Comparison of ENCODE assay signal across 32 cellular contexts in the genomic region with DNA sequence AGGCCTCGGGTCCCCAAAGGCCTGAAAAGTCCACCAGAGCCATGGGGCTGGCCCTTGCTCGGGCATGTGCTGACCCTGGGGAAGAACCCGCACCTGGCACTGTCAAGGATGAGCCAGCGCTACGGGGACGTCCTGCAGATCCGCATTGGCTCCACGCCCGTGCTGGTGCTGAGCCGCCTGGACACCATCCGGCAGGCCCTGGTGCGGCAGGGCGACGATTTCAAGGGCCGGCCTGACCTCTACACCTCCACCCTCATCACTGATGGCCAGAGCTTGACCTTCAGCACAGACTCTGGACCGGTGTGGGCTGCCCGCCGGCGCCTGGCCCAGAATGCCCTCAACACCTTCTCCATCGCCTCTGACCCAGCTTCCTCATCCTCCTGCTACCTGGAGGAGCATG. TPM values are rescaled to one million over a fixed set of nuclear protein-coding genes. Genes with fewer than 3 reads are reported as not detected.
"Had no signal": no experiment of that assay in that cellular context is flagged by ENCODE, and none has a peak within 500 bp of the region (broad histone marks: within the 10 kb centered on the region; RNA-seq: fewer than 3 reads in every experiment).

No MANE protein-coding gene starts in this region.

- H3K27ac ChIP-seq: ascending aorta, breast epithelium, cardiac muscle cell, colonic mucosa, epithelial cell of prostate, esophagus squamous epithelium, gastroesophageal sphincter had no signal

- H3K4me3 ChIP-seq: ascending aorta, breast epithelium, cardiac muscle cell, colonic mucosa, esophagus squamous epithelium, gastroesophageal sphincter had no signal

- H3K27ac Mint-ChIP-seq: activated CD4-positive, alpha-beta memory T cell treated with anti-CD3 and anti-CD28 coated beads, Interleukin-2, amount 10 ng/mL, durations not matched to agents 7 days and 5 days; activated CD4-positive, alpha-beta T cell treated with anti-CD3 and anti-CD28 coated beads, Interleukin-2, amount 10 ng/mL, durations not matched to agents 7 days and 5 days; activated naive CD4-positive, alpha-beta T cell treated with anti-CD3 and anti-CD28 coated beads, Interleukin-2, amount 10 ng/mL, durations not matched to agents 7 days and 5 days; activated naive CD4-positive, alpha-beta T cell treated with anti-CD3 and anti-CD28 coated beads, Interleukin-2, amount 50 U/mL, for 72 hours; activated naive CD8-positive, alpha-beta T cell treated with anti-CD3 and anti-CD28 coated beads, Interleukin-2, amount 10 ng/mL, durations not matched to agents 7 days and 5 days; activated T-cell treated with anti-CD3 and anti-CD28 coated beads, Interleukin-2, amount 50 U/mL, for 24 hours; activated T-cell treated with anti-CD3 and anti-CD28 coated beads, Interleukin-2, amount 50 U/mL, for 72 hours; brain had no signal

- H3K4me3 Mint-ChIP-seq: activated CD4-positive, alpha-beta memory T cell treated with anti-CD3 and anti-CD28 coated beads, Interleukin-2, amount 10 ng/mL, durations not matched to agents 7 days and 5 days; activated CD4-positive, alpha-beta T cell treated with anti-CD3 and anti-CD28 coated beads, Interleukin-2, amount 10 ng/mL, durations not matched to agents 7 days and 5 days; activated naive CD4-positive, alpha-beta T cell treated with anti-CD3 and anti-CD28 coated beads, Interleukin-2, amount 10 ng/mL, durations not matched to agents 7 days and 5 days; activated naive CD8-positive, alpha-beta T cell treated with anti-CD3 and anti-CD28 coated beads, Interleukin-2, amount 10 ng/mL, durations not matched to agents 7 days and 5 days; activated T-cell treated with anti-CD3 and anti-CD28 coated beads, Interleukin-2, amount 50 U/mL, for 24 hours; activated T-cell treated with anti-CD3 and anti-CD28 coated beads, Interleukin-2, amount 50 U/mL, for 72 hours; brain had no signal

- H3K27me3 Mint-ChIP-seq: activated CD4-positive, alpha-beta T cell treated with anti-CD3 and anti-CD28 coated beads, Interleukin-2, amount 10 ng/mL, durations not matched to agents 7 days and 5 days; activated T-cell treated with anti-CD3 and anti-CD28 coated beads, Interleukin-2, amount 50 U/mL, for 24 hours had no signal

- H3K9me3 ChIP-seq: ascending aorta, breast epithelium, colonic mucosa, esophagus squamous epithelium, gastroesophageal sphincter had no signal

- ATAC-seq: activated naive CD4-positive, alpha-beta T cell treated with anti-CD3 and anti-CD28 coated beads, Interleukin-2, amount 50 U/mL, for 72 hours; activated T-cell treated with anti-CD3 and anti-CD28 coated beads, Interleukin-2, amount 50 U/mL, for 72 hours; gastroesophageal sphincter had no signal

- DNase-seq: activated CD4-positive, alpha-beta memory T cell treated with anti-CD3 and anti-CD28 coated beads, Interleukin-2, amount 10 ng/mL, durations not matched to agents 7 days and 5 days; activated CD4-positive, alpha-beta T cell treated with anti-CD3 and anti-CD28 coated beads for 1 hour; activated CD4-positive, alpha-beta T cell treated with anti-CD3 and anti-CD28 coated beads for 4 hours; activated CD4-positive, alpha-beta T cell treated with anti-CD3 and anti-CD28 coated beads, Interleukin-2, amount 10 ng/mL, durations not matched to agents 7 days and 5 days; activated CD4-positive, alpha-beta T cell treated with anti-CD3 and anti-CD28 coated beads, Interleukin-2, amount 50 U/mL, for 4 hours; activated CD8-positive, alpha-beta memory T cell treated with anti-CD3 and anti-CD28 coated beads, Interleukin-2, amount 50 U/mL, for 48 hours; activated gamma-delta T cell; activated naive CD4-positive, alpha-beta T cell; activated naive CD4-positive, alpha-beta T cell treated with anti-CD3 and anti-CD28 coated beads, Interleukin-2, amount 10 ng/mL, durations not matched to agents 7 days and 5 days; activated naive CD8-positive, alpha-beta T cell treated with anti-CD3 and anti-CD28 coated beads, Interleukin-2, amount 10 ng/mL, durations not matched to agents 7 days and 5 days; activated T-cell treated with anti-CD3 and anti-CD28 coated beads for 4 hours; activated T-cell treated with anti-CD3 and anti-CD28 coated beads, Interleukin-2, amount 50 U/mL, for 24 hours; activated T-cell treated with anti-CD3 and anti-CD28 coated beads, Interleukin-2, amount 50 U/mL, for 72 hours; central memory CD4-positive, alpha-beta T cell; cerebellar nuclear complex; colonic mucosa; effector CD8-positive, alpha-beta T cell; esophagus squamous epithelium; foreskin melanocyte; T-helper 2 cell had no signal

- H3K9me3 Mint-ChIP-seq: activated CD4-positive, alpha-beta memory T cell treated with anti-CD3 and anti-CD28 coated beads, Interleukin-2, amount 10 ng/mL, durations not matched to agents 7 days and 5 days; activated CD4-positive, alpha-beta T cell treated with anti-CD3 and anti-CD28 coated beads, Interleukin-2, amount 10 ng/mL, durations not matched to agents 7 days and 5 days; activated naive CD4-positive, alpha-beta T cell treated with anti-CD3 and anti-CD28 coated beads, Interleukin-2, amount 10 ng/mL, durations not matched to agents 7 days and 5 days; activated naive CD4-positive, alpha-beta T cell treated with anti-CD3 and anti-CD28 coated beads, Interleukin-2, amount 50 U/mL, for 72 hours; activated naive CD8-positive, alpha-beta T cell treated with anti-CD3 and anti-CD28 coated beads, Interleukin-2, amount 10 ng/mL, durations not matched to agents 7 days and 5 days; activated T-cell treated with anti-CD3 and anti-CD28 coated beads, Interleukin-2, amount 50 U/mL, for 24 hours; activated T-cell treated with anti-CD3 and anti-CD28 coated beads, Interleukin-2, amount 50 U/mL, for 72 hours; brain had no signal

- H3K36me3 ChIP-seq: ascending aorta, breast epithelium, cardiac muscle cell, colonic mucosa, esophagus squamous epithelium, gastroesophageal sphincter had no signal

- H3K4me1 ChIP-seq: ascending aorta, breast epithelium, colonic mucosa, esophagus squamous epithelium, gastroesophageal sphincter had no signal

- H3K36me3 Mint-ChIP-seq: activated naive CD4-positive, alpha-beta T cell treated with anti-CD3 and anti-CD28 coated beads, Interleukin-2, amount 10 ng/mL, durations not matched to agents 7 days and 5 days; activated naive CD4-positive, alpha-beta T cell treated with anti-CD3 and anti-CD28 coated beads, Interleukin-2, amount 50 U/mL, for 72 hours; activated naive CD8-positive, alpha-beta T cell treated with anti-CD3 and anti-CD28 coated beads, Interleukin-2, amount 10 ng/mL, durations not matched to agents 7 days and 5 days; brain had no signal

- H3K4me1 Mint-ChIP-seq: activated CD4-positive, alpha-beta memory T cell treated with anti-CD3 and anti-CD28 coated beads, Interleukin-2, amount 10 ng/mL, durations not matched to agents 7 days and 5 days; activated CD4-positive, alpha-beta T cell treated with anti-CD3 and anti-CD28 coated beads, Interleukin-2, amount 10 ng/mL, durations not matched to agents 7 days and 5 days; activated naive CD4-positive, alpha-beta T cell treated with anti-CD3 and anti-CD28 coated beads, Interleukin-2, amount 10 ng/mL, durations not matched to agents 7 days and 5 days; activated naive CD8-positive, alpha-beta T cell treated with anti-CD3 and anti-CD28 coated beads, Interleukin-2, amount 10 ng/mL, durations not matched to agents 7 days and 5 days; brain had no signal

- H3K27me3 ChIP-seq: ascending aorta, breast epithelium, colonic mucosa, esophagus squamous epithelium had no signal

RNA-seq across cellular contexts. Expression of a gene that starts 1.2 kb away (rescaled TPM):
- total RNA-seq: activated CD4-positive, alpha-beta memory T cell treated with anti-CD3 and anti-CD28 coated beads, Interleukin-2, amount 10 ng/mL, durations not matched to agents 7 days and 5 days; activated CD4-positive, alpha-beta T cell treated with anti-CD3 and anti-CD28 coated beads, Interleukin-2, amount 10 ng/mL, durations not matched to agents 7 days and 5 days; activated naive CD4-positive, alpha-beta T cell treated with anti-CD3 and anti-CD28 coated beads, Interleukin-2, amount 50 U/mL, for 72 hours; activated naive CD8-positive, alpha-beta T cell treated with anti-CD3 and anti-CD28 coated beads, Interleukin-2, amount 10 ng/mL, durations not matched to agents 7 days and 5 days; activated T-cell treated with anti-CD3 and anti-CD28 coated beads, Interleukin-2, amount 50 U/mL, for 72 hours; ascending aorta; breast epithelium; cardiac muscle cell; colonic mucosa; endothelial cell of umbilical vein; esophagus squamous epithelium; fibroblast of lung; fibroblast of villous mesenchyme; gastroesophageal sphincter; glomerular endothelial cell; T-helper 1 cell treated with Interleukin-12 subunit alpha and Interleukin-12 subunit beta and Interleukin-4 antibody, amounts not matched to agents 30 ng/mL and 1 ng/mL, for 36 hours had no signal

RNA-seq across cellular contexts. Expression of a gene that starts 24.5 kb away (rescaled TPM):
- total RNA-seq: colonic mucosa, fibroblast of villous mesenchyme had no signal
